ENCODE assay signal across 1 cellular context in genomic region chr19:51108066-51108804, GRCh38.
TF ChIP-seq lines count a peak whose summit lies in the region.

Gene CTU1 (minus strand): TSS chr19:51108409. CDS start chr19:51104569, 3,840 bp downstream.

TF ChIP-seq in HEK293, 187 proteins besides CTCF, POLR2A, EP300 and RAD21 (continued from another document and continues in another):
- TF ChIP-seq, protein P1, sequence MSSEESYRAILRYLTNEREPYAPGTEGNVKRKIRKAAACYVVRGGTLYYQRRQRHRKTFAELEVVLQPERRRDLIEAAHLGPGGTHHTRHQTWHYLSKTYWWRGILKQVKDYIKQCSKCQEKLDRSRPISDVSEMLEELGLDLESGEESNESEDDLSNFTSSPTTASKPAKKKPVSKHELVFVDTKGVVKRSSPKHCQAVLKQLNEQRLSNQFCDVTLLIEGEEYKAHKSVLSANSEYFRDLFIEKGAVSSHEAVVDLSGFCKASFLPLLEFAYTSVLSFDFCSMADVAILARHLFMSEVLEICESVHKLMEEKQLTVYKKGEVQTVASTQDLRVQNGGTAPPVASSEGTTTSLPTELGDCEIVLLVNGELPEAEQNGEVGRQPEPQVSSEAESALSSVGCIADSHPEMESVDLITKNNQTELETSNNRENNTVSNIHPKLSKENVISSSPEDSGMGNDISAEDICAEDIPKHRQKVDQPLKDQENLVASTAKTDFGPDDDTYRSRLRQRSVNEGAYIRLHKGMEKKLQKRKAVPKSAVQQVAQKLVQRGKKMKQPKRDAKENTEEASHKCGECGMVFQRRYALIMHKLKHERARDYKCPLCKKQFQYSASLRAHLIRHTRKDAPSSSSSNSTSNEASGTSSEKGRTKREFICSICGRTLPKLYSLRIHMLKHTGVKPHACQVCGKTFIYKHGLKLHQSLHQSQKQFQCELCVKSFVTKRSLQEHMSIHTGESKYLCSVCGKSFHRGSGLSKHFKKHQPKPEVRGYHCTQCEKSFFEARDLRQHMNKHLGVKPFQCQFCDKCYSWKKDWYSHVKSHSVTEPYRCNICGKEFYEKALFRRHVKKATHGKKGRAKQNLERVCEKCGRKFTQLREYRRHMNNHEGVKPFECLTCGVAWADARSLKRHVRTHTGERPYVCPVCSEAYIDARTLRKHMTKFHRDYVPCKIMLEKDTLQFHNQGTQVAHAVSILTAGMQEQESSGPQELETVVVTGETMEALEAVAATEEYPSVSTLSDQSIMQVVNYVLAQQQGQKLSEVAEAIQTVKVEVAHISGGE (tag by site-specific recombination; conservative IDR thresholded peaks at IDR 0.05; ENCODE audit: low read depth) = peak; percentile 97
- TF ChIP-seq ZNF335 (tag by site-specific recombination; conservative IDR thresholded peaks at IDR 0.05) (peak; percentile 79), ZFP69B (tag by site-specific recombination; IDR thresholded peaks at IDR 0.05) (0 out of 2 replicates have a peak, but pooled peaks have one; percentile 11), HOXC10 (CRISPR knock-in tag; IDR thresholded peaks at IDR 0.05) (0 out of 2 replicates have a peak, but pooled peaks have one; percentile 61), FEZF1 (tag by site-specific recombination; IDR thresholded peaks at IDR 0.05) (peak; percentile 76), ZNF175 (tag by site-specific recombination; IDR thresholded peaks at IDR 0.05) (no peak), PRDM2 (tag by site-specific recombination; IDR thresholded peaks at IDR 0.05; ENCODE audit: borderline replicate concordance) (no peak), ZNF518A (tag by site-specific recombination; conservative IDR thresholded peaks at IDR 0.05; ENCODE audit: low read depth) (peak; percentile 50; the same call in 1 of the 2 replicates), ELK4 (IDR thresholded peaks at IDR 0.05; ENCODE audit: borderline replicate concordance, low read depth, low read length) (peak; percentile 85), EGR2 (tag by site-specific recombination; IDR thresholded peaks at IDR 0.05; ENCODE audit: low read depth) (peak; percentile 40; the same call in 1 of the 2 replicates), ZNF211 (tag by site-specific recombination; IDR thresholded peaks at IDR 0.05; ENCODE audit: low read depth) (no peak), ZNF670 (tag by site-specific recombination; IDR thresholded peaks at IDR 0.05; ENCODE audit: low read depth) (no peak), ZBTB20 (tag by site-specific recombination; IDR thresholded peaks at IDR 0.05) (peak; percentile 48; the same call in 1 of the 2 replicates), ZNF19 (tag by site-specific recombination; IDR thresholded peaks at IDR 0.05; ENCODE audit: low read depth) (no peak), ZBTB21 (tag by site-specific recombination; IDR thresholded peaks at IDR 0.05) (peak; percentile 13; the same call in 1 of the 2 replicates), ZNF654 (tag by site-specific recombination; IDR thresholded peaks at IDR 0.05; ENCODE audit: low read depth) (no peak), KLF8 (tag by site-specific recombination; IDR thresholded peaks at IDR 0.05) (peak; percentile 73; the same call in 1 of the 2 replicates), TSHZ1 (tag by site-specific recombination; IDR thresholded peaks at IDR 0.05; ENCODE audit: borderline replicate concordance) (no peak), ZNF629 (tag by site-specific recombination; IDR thresholded peaks at IDR 0.05) (peak; percentile 49; the same call in 1 of the 2 replicates), SP3 (tag by site-specific recombination; IDR thresholded peaks at IDR 0.05) (peak; percentile 85)
- TF ChIP-seq, protein P2, sequence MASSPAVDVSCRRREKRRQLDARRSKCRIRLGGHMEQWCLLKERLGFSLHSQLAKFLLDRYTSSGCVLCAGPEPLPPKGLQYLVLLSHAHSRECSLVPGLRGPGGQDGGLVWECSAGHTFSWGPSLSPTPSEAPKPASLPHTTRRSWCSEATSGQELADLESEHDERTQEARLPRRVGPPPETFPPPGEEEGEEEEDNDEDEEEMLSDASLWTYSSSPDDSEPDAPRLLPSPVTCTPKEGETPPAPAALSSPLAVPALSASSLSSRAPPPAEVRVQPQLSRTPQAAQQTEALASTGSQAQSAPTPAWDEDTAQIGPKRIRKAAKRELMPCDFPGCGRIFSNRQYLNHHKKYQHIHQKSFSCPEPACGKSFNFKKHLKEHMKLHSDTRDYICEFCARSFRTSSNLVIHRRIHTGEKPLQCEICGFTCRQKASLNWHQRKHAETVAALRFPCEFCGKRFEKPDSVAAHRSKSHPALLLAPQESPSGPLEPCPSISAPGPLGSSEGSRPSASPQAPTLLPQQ (tag by site-specific recombination; IDR thresholded peaks at IDR 0.05) = peak; percentile 53
- TF ChIP-seq, protein P3, sequence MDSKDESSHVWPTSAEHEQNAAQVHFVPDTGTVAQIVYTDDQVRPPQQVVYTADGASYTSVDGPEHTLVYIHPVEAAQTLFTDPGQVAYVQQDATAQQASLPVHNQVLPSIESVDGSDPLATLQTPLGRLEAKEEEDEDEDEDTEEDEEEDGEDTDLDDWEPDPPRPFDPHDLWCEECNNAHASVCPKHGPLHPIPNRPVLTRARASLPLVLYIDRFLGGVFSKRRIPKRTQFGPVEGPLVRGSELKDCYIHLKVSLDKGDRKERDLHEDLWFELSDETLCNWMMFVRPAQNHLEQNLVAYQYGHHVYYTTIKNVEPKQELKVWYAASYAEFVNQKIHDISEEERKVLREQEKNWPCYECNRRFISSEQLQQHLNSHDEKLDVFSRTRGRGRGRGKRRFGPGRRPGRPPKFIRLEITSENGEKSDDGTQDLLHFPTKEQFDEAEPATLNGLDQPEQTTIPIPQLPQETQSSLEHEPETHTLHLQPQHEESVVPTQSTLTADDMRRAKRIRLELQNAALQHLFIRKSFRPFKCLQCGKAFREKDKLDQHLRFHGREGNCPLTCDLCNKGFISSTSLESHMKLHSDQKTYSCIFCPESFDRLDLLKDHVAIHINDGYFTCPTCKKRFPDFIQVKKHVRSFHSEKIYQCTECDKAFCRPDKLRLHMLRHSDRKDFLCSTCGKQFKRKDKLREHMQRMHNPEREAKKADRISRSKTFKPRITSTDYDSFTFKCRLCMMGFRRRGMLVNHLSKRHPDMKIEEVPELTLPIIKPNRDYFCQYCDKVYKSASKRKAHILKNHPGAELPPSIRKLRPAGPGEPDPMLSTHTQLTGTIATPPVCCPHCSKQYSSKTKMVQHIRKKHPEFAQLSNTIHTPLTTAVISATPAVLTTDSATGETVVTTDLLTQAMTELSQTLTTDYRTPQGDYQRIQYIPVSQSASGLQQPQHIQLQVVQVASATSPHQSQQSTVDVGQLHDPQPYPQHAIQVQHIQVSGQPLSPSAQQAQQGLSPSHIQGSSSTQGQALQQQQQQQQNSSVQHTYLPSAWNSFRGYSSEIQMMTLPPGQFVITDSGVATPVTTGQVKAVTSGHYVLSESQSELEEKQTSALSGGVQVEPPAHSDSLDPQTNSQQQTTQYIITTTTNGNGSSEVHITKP (tag by site-specific recombination; IDR thresholded peaks at IDR 0.05) = peak; percentile 96
